Comparison of ENCODE assay signal across 1 cellular context in genomic region chr6:27584326-27584725, GRCh38.
TF ChIP-seq lines count a peak whose summit lies in the region.

No MANE protein-coding gene starts in this region.

TF ChIP-seq in GM23338, 12 proteins besides CTCF, POLR2A, EP300 and RAD21 (continued from another document):
- TF ChIP-seq, protein P1, sequence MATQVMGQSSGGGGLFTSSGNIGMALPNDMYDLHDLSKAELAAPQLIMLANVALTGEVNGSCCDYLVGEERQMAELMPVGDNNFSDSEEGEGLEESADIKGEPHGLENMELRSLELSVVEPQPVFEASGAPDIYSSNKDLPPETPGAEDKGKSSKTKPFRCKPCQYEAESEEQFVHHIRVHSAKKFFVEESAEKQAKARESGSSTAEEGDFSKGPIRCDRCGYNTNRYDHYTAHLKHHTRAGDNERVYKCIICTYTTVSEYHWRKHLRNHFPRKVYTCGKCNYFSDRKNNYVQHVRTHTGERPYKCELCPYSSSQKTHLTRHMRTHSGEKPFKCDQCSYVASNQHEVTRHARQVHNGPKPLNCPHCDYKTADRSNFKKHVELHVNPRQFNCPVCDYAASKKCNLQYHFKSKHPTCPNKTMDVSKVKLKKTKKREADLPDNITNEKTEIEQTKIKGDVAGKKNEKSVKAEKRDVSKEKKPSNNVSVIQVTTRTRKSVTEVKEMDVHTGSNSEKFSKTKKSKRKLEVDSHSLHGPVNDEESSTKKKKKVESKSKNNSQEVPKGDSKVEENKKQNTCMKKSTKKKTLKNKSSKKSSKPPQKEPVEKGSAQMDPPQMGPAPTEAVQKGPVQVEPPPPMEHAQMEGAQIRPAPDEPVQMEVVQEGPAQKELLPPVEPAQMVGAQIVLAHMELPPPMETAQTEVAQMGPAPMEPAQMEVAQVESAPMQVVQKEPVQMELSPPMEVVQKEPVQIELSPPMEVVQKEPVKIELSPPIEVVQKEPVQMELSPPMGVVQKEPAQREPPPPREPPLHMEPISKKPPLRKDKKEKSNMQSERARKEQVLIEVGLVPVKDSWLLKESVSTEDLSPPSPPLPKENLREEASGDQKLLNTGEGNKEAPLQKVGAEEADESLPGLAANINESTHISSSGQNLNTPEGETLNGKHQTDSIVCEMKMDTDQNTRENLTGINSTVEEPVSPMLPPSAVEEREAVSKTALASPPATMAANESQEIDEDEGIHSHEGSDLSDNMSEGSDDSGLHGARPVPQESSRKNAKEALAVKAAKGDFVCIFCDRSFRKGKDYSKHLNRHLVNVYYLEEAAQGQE (IDR thresholded peaks at IDR 0.05; ENCODE audit: unreplicated experiment): no peak
- TF ChIP-seq, protein P2, sequence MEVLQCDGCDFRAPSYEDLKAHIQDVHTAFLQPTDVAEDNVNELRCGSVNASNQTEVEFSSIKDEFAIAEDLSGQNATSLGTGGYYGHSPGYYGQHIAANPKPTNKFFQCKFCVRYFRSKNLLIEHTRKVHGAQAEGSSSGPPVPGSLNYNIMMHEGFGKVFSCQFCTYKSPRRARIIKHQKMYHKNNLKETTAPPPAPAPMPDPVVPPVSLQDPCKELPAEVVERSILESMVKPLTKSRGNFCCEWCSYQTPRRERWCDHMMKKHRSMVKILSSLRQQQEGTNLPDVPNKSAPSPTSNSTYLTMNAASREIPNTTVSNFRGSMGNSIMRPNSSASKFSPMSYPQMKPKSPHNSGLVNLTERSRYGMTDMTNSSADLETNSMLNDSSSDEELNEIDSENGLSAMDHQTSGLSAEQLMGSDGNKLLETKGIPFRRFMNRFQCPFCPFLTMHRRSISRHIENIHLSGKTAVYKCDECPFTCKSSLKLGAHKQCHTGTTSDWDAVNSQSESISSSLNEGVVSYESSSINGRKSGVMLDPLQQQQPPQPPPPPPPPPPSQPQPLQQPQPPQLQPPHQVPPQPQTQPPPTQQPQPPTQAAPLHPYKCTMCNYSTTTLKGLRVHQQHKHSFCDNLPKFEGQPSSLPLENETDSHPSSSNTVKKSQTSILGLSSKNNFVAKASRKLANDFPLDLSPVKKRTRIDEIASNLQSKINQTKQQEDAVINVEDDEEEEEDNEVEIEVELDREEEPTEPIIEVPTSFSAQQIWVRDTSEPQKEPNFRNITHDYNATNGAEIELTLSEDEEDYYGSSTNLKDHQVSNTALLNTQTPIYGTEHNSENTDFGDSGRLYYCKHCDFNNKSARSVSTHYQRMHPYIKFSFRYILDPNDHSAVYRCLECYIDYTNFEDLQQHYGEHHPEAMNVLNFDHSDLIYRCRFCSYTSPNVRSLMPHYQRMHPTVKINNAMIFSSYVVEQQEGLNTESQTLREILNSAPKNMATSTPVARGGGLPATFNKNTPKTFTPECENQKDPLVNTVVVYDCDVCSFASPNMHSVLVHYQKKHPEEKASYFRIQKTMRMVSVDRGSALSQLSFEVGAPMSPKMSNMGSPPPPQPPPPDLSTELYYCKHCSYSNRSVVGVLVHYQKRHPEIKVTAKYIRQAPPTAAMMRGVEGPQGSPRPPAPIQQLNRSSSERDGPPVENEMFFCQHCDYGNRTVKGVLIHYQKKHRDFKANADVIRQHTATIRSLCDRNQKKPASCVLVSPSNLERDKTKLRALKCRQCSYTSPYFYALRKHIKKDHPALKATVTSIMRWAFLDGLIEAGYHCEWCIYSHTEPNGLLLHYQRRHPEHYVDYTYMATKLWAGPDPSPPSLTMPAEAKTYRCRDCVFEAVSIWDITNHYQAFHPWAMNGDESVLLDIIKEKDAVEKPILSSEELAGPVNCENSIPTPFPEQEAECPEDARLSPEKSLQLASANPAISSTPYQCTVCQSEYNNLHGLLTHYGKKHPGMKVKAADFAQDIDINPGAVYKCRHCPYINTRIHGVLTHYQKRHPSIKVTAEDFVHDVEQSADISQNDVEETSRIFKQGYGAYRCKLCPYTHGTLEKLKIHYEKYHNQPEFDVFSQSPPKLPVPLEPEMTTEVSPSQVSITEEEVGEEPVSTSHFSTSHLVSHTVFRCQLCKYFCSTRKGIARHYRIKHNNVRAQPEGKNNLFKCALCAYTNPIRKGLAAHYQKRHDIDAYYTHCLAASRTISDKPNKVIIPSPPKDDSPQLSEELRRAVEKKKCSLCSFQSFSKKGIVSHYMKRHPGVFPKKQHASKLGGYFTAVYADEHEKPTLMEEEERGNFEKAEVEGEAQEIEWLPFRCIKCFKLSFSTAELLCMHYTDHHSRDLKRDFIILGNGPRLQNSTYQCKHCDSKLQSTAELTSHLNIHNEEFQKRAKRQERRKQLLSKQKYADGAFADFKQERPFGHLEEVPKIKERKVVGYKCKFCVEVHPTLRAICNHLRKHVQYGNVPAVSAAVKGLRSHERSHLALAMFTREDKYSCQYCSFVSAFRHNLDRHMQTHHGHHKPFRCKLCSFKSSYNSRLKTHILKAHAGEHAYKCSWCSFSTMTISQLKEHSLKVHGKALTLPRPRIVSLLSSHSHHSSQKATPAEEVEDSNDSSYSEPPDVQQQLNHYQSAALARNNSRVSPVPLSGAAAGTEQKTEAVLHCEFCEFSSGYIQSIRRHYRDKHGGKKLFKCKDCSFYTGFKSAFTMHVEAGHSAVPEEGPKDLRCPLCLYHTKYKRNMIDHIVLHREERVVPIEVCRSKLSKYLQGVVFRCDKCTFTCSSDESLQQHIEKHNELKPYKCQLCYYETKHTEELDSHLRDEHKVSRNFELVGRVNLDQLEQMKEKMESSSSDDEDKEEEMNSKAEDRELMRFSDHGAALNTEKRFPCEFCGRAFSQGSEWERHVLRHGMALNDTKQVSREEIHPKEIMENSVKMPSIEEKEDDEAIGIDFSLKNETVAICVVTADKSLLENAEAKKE (CRISPR knock-in tag; IDR thresholded peaks at IDR 0.05): no peak
- TF ChIP-seq ZNF331 (CRISPR knock-in tag; IDR thresholded peaks at IDR 0.05; ENCODE audit: low read depth) (no peak), NANOG (IDR thresholded peaks at IDR 0.05; ENCODE audit: borderline replicate concordance) (no peak), STAT1 (IDR thresholded peaks at IDR 0.05; ENCODE audit: unreplicated experiment) (no peak), CREB1 (CRISPR knock-in tag; IDR thresholded peaks at IDR 0.05; ENCODE audit: low read depth) (no peak), EZH2phosphoT487 (IDR thresholded peaks at IDR 0.05; ENCODE audit: unreplicated experiment) (no peak), POLR2AphosphoS5 (IDR thresholded peaks at IDR 0.05; ENCODE audit: low read depth) (no peak)
